Comparison of ENCODE assay signal across 7 cellular contexts in genomic region chr1:86018311-86018923, GRCh38.
DNase-seq lines count a peak whose midpoint lies in the region; ATAC-seq and TF ChIP-seq lines count a peak whose summit lies in the region.

No MANE protein-coding gene starts in this region.

- no peak overlapping the region for H3K27ac ChIP-seq in fibroblast of lung (ENCODE audit: insufficient read depth, low read length)

- peak; percentile 77 to 87 for TF ChIP-seq CTCF in fibroblast of lung (conservative IDR thresholded peaks at IDR 0.05 in 1 of 2, IDR thresholded peaks at IDR 0.05 in 1 of 2; ENCODE audit: low read depth in 1 of 2, low read length in 2 of 2)
- TF ChIP-seq CTCF in retinal pigment epithelial cell (conservative IDR thresholded peaks at IDR 0.05; ENCODE audit: low read depth, low read length), result peak; percentile 87

- H3K27me3 ChIP-seq in fibroblast of lung (ENCODE audit: control insufficient read depth, insufficient read depth, low read length), result no peaks in the 10 kb centered on the region

- DNase-seq in DMS53 treated with DMSO at 0.1 percent for 48 hours (lab: John Stamatoyannopoulos, UW; ENCODE audit: unreplicated experiment), result peak; percentile 54
- peak; percentile 39 for DNase-seq in RPMI8226
- peak; percentile 11 to 45 for DNase-seq in fibroblast of lung (ENCODE audit: low read depth in 2 of 2)
- DNase-seq in retinal pigment epithelial cell (ENCODE audit: low read depth), result no peak
- DNase-seq in 8988T, result no peak

- no peaks in the 10 kb centered on the region for H3K79me2 ChIP-seq in fibroblast of lung (ENCODE audit: control insufficient read depth, insufficient read depth, low read length)

- ATAC-seq in GM19025 (IDR thresholded peaks at IDR 0.05; ENCODE audit: low read depth, unreplicated experiment) (peak; percentile 64), HG03520 (IDR thresholded peaks at IDR 0.05; ENCODE audit: unreplicated experiment) (peak; percentile 56)

- H3K36me3 ChIP-seq in fibroblast of lung (ENCODE audit: control insufficient read depth, insufficient read depth, low read length), result no peaks in the 10 kb centered on the region

- H3K4me3 ChIP-seq in fibroblast of lung (replicated peaks in 1 of 4; ENCODE audit: control extremely low read depth in 1 of 4, insufficient read depth in 1 of 4, low read depth in 3 of 4, low read length in 4 of 4), result no peak overlapping the region
- H3K4me3 ChIP-seq in retinal pigment epithelial cell (ENCODE audit: low read length), result no peak overlapping the region

- H3K4me1 ChIP-seq in fibroblast of lung (ENCODE audit: control insufficient read depth, extremely low read depth, insufficient read depth, low read length), result no peaks in the 10 kb centered on the region

- no peak overlapping the region for H2AFZ ChIP-seq in fibroblast of lung (ENCODE audit: low read length)

- H3K9ac ChIP-seq in fibroblast of lung (ENCODE audit: insufficient read depth, low read length), result no peak overlapping the region

- H4K20me1 ChIP-seq in fibroblast of lung (ENCODE audit: control insufficient read depth, extremely low read depth, insufficient read depth, low read length), result no peaks in the 10 kb centered on the region

- H3K9me3 ChIP-seq in fibroblast of lung (ENCODE audit: control insufficient read depth, insufficient read depth, low read depth, low read length), result no peaks in the 10 kb centered on the region

- H3K4me2 ChIP-seq in fibroblast of lung (ENCODE audit: extremely low read depth, insufficient read depth, low read length), result no peak overlapping the region

Comparison
In these comparisons a context has a peak if more than half of its experiments do, and no peak if none do; other contexts are left out.
1. DNase-seq: peak in DMS53 treated with DMSO at 0.1 percent for 48 hours (single experiment), RPMI8226 (single experiment) and fibroblast of lung (2 of 2); none in retinal pigment epithelial cell (single experiment) and 8988T (single experiment).